Comparison of ENCODE assay signal across 15 cellular contexts in the genomic region with DNA sequence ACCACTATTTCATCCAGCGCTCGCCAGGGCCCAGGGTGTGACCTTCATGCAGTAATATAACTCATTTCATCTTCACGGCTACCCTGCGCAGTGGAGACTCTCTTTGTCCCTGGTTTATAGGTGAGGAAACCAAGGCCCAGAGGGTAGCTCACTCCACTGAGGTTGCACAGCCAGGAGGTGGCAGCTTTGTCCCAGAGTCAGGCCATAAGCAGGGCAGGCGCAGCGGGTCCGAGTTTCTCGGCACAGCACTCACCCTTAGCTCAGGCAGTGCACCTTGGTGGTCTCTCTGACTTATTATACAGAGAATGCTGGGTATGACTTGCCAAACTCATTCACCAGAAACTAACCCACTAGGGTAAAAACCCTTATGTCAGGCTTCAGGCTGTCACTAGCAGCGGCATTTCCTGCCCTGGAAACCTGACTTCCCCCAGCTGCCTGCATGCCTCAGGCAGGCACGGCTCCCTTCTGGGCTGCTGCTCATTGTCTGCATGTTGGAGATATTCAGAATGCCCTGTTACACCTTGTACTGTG. TPM values are rescaled to one million over a fixed set of nuclear protein-coding genes. Genes with fewer than 3 reads are reported as not detected.
A peak's percentile ranks its signal among the peaks of the same experiment; 100 is the strongest.
DNase-seq lines count a peak whose midpoint lies in the region; FAIRE-seq and TF ChIP-seq lines count a peak whose summit lies in the region.
"Had no signal": no experiment of that assay in that cellular context is flagged by ENCODE, and none has a peak within 500 bp of the region (broad histone marks: within the 10 kb centered on the region; RNA-seq: fewer than 3 reads in every experiment).

No MANE protein-coding gene starts in this region.

- CTCF ChIA-PET in H1 (lab: Charles Lee; ENCODE audit: partially characterized antibody), result interaction anchor here (0.6 to 7.5 kb wide), 17 partner anchors 10 to 179 kb away, joined by 3 to 58 read pairs (median 3); a partner anchor contains a TSS

- peaks cover 15% of the 10 kb centered on the region for H3K4me1 Mint-ChIP-seq in T-helper 1 cell treated with Interleukin-12 subunit alpha and Interleukin-12 subunit beta and Interleukin-4 antibody, amounts not matched to agents 30 μg/mL and 1 μg/mL, for 36 hours (ENCODE audit: low read depth)
- H3K4me1 Mint-ChIP-seq in neural crest cell, result peaks cover 21% of the 10 kb centered on the region

- H2BK120ac ChIP-seq in H1 (replicated peaks; ENCODE audit: low read depth, low read length), result no peak overlapping the region

- H3K27ac Mint-ChIP-seq in T-helper 1 cell treated with Interleukin-12 subunit alpha and Interleukin-12 subunit beta and Interleukin-4 antibody, amounts not matched to agents 30 μg/mL and 1 μg/mL, for 36 hours, result peak overlapping the region; percentile 42
- H3K27ac Mint-ChIP-seq in neural crest cell (ENCODE audit: unreplicated experiment), result peak overlapping the region; percentile 35
- H3K27ac Mint-ChIP-seq: neural progenitor cell had no signal

- peaks cover 10% of the 10 kb centered on the region for H3K36me3 Mint-ChIP-seq in T-helper 1 cell treated with Interleukin-12 subunit alpha and Interleukin-12 subunit beta and Interleukin-4 antibody, amounts not matched to agents 30 μg/mL and 1 μg/mL, for 36 hours (ENCODE audit: low read depth)
- peaks cover 4% of the 10 kb centered on the region for H3K36me3 Mint-ChIP-seq in neural crest cell (ENCODE audit: low read depth)

- H3K23me2 ChIP-seq in H1 (ENCODE audit: low read depth, low read length), result no peaks in the 10 kb centered on the region

- no peak overlapping the region for H3K4me3 Mint-ChIP-seq in T-helper 1 cell treated with Interleukin-12 subunit alpha and Interleukin-12 subunit beta and Interleukin-4 antibody, amounts not matched to agents 30 μg/mL and 1 μg/mL, for 36 hours
- H3K4me3 Mint-ChIP-seq in neural crest cell, result no peak overlapping the region
- H3K4me3 Mint-ChIP-seq: neural progenitor cell had no signal

- peaks cover 2 to 24% (median 14%) of the 10 kb centered on the region in 4 experiments; a peak in 7 of 8 replicates for H3K36me3 ChIP-seq in H1 (ENCODE audit: control insufficient read depth in 2 of 4, insufficient read depth in 4 of 4, low read length in 3 of 4)

- peak overlapping the region in 1 of 4 experiments; percentile 13; a peak in 2 of 7 replicates for H3K9ac ChIP-seq in H1 (replicated peaks in 1 of 4; ENCODE audit: extremely low read depth in 1 of 4, low read depth in 3 of 4, low read length in 3 of 4)
- H3K9ac ChIP-seq: neural progenitor cell had no signal

- peak overlapping the region; percentile 67 for H2BK5ac ChIP-seq in H1 (ENCODE audit: low read depth, low read length)

- H3K79me1 ChIP-seq in H1 (ENCODE audit: low read depth, low read length), result peaks cover 16% of the 10 kb centered on the region

- peak overlapping the region; percentile 44 for H3K4ac ChIP-seq in H1 (replicated peaks; ENCODE audit: insufficient read length, low read depth, low read length)

- no peak overlapping the region; the same call in 1 of the 2 replicates for H3K18ac ChIP-seq in H1 (ENCODE audit: extremely low read depth, low read length)

- no peak overlapping the region for H3K27ac ChIP-seq in H1 (ENCODE audit: low read depth, low read length)
- H3K27ac ChIP-seq: hepatocyte had no signal

- peak; percentile 18 to 28; a peak in 2 of 4 replicates for TF ChIP-seq RAD21 in H1 (IDR thresholded peaks at IDR 0.05 in 1 of 2, conservative IDR thresholded peaks at IDR 0.05 in 1 of 2; ENCODE audit: low read depth in 2 of 2, low read length in 2 of 2)

- no peaks in the 10 kb centered on the region for H3K9me3 Mint-ChIP-seq in T-helper 1 cell treated with Interleukin-12 subunit alpha and Interleukin-12 subunit beta and Interleukin-4 antibody, amounts not matched to agents 30 μg/mL and 1 μg/mL, for 36 hours
- no peaks in the 10 kb centered on the region for H3K9me3 Mint-ChIP-seq in neural crest cell
- H3K9me3 Mint-ChIP-seq: neural progenitor cell had no signal

- DNase-seq in activated CD4-positive, alpha-beta T cell treated with anti-CD3 and anti-CD28 coated beads for 48 hours, result peak; percentile 9
- DNase-seq in activated CD4-positive, alpha-beta T cell treated with anti-CD3 and anti-CD28 coated beads, Interleukin-2, amount 50 U/mL, for 1 hour, result no peak
- DNase-seq in H1 (ENCODE audit: low read depth in 1 of 2, low spot score in 2 of 2) (no peak), neural crest cell (ENCODE audit: low read depth, low spot score) (no peak), COR-L47 (lab: John Stamatoyannopoulos, UW) (no peak), SKM-1 (lab: John Stamatoyannopoulos, UW; ENCODE audit: unreplicated experiment) (no peak), DMS 273 (lab: John Stamatoyannopoulos, UW; ENCODE audit: unreplicated experiment) (no peak)
- DNase-seq: ACHN, NCI-H1048, NCI-H510A had no signal

- no peak overlapping the region for H4K8ac ChIP-seq in H1 (ENCODE audit: extremely low read depth, insufficient read depth, low read length)

- POLR2A ChIA-PET in H1 (lab: Charles Lee; ENCODE audit: partially characterized antibody), result interaction anchor here (1.1 to 2.0 kb wide), 7 partner anchors 11 to 24 kb away, joined by 3 to 8 read pairs (median 4); no protein-coding TSS in a partner anchor

- no peak overlapping the region for H2BK15ac ChIP-seq in H1 (ENCODE audit: low read length)

- H3K23ac ChIP-seq in H1 (ENCODE audit: insufficient read length), result no peak overlapping the region

- no peaks in the 10 kb centered on the region for H3K27me3 ChIP-seq in H1 (replicated peaks in 1 of 4; ENCODE audit: control insufficient read depth in 3 of 4, extremely low read depth in 1 of 4, insufficient read depth in 3 of 4, low read length in 3 of 4)
- H3K27me3 ChIP-seq: hepatocyte, neural progenitor cell had no signal

- H4K20me1 ChIP-seq in H1 (replicated peaks in 1 of 2; ENCODE audit: control insufficient read depth in 1 of 2, insufficient read depth in 2 of 2, low read length in 2 of 2), result peaks cover 3 to 13% of the 10 kb centered on the region in 2 experiments

- H2BK12ac ChIP-seq in H1 (ENCODE audit: low read depth, low read length), result 0 out of 2 replicates have a peak overlapping the region, but pooled peaks have one; percentile 0

- H4K5ac ChIP-seq in H1 (ENCODE audit: insufficient read length, low read depth, low read length), result no peak overlapping the region

- TF ChIP-seq CTCF in H1 (IDR thresholded peaks at IDR 0.05; ENCODE audit: control extremely low read depth in 1 of 3, insufficient read depth in 1 of 3, low read depth in 1 of 3, low read length in 3 of 3), result peak in 2 of 3 experiments; percentile 17 to 26; a peak in 3 of 4 replicates
- TF ChIP-seq CTCF in neural crest cell (conservative IDR thresholded peaks at IDR 0.05), result no peak

- no peak overlapping the region for H3K14ac ChIP-seq in H1 (ENCODE audit: insufficient read length)

- H2AFZ ChIP-seq in H1 (ENCODE audit: low read length), result no peak overlapping the region
- H2AFZ ChIP-seq: hepatocyte, neural progenitor cell had no signal

- no peaks in the 10 kb centered on the region for H3K9me3 ChIP-seq in H1 (ENCODE audit: insufficient read depth in 2 of 2, low read depth in 1 of 2, low read length in 1 of 2)

- WGBS in H1 (ENCODE audit: extremely low coverage in 1 of 2, insufficient coverage in 1 of 2, insufficient read length in 1 of 2, insufficient replicate concordance in 2 of 2, low coverage in 1 of 2, low lambda C conversion rate in 2 of 2, missing lambda C conversion rate in 1 of 2), 2 experiments, result 92% methylated on average over 10 of the region's 10 CpGs; no CpG with 5 or more reads in 1 of the 2 experiments

- FAIRE-seq in H1 (lab: Jason Lieb, UNC), result no peak

- no peak overlapping the region for H3K4me3 ChIP-seq in H1 (ENCODE audit: extremely low read depth in 1 of 4, insufficient read depth in 2 of 4, low read depth in 3 of 4, low read length in 4 of 4)
- H3K4me3 ChIP-seq: hepatocyte, neural progenitor cell had no signal

- TF ChIP-seq EP300 in H1 (IDR thresholded peaks at IDR 0.05; ENCODE audit: borderline replicate concordance in 1 of 2, low read depth in 2 of 2, low read length in 2 of 2), result no peak

- H3K27me3 Mint-ChIP-seq in T-helper 1 cell treated with Interleukin-12 subunit alpha and Interleukin-12 subunit beta and Interleukin-4 antibody, amounts not matched to agents 30 μg/mL and 1 μg/mL, for 36 hours (ENCODE audit: low read depth), result no peaks in the 10 kb centered on the region
- H3K27me3 Mint-ChIP-seq in neural crest cell (ENCODE audit: low read depth), result no peaks in the 10 kb centered on the region

- TF ChIP-seq POLR2A in H1 (IDR thresholded peaks at IDR 0.05; ENCODE audit: control extremely low read depth in 1 of 2, low read depth in 2 of 2, low read length in 2 of 2), result no peak

- H3K56ac ChIP-seq in H1 (replicated peaks; ENCODE audit: insufficient read length, low read depth, low read length), result no peak overlapping the region

- peak overlapping the region; percentile 5 for H4K91ac ChIP-seq in H1 (replicated peaks; ENCODE audit: insufficient read length, low read length)

- H3K4me1 ChIP-seq in H1 (replicated peaks in 1 of 4; ENCODE audit: control insufficient read depth in 3 of 4, insufficient read depth in 4 of 4, low read length in 3 of 4), result peaks cover 14 to 30% (median 21%) of the 10 kb centered on the region in 4 experiments

- 0 out of 2 replicates have a peak overlapping the region, but pooled peaks have one; percentile 8 for H2AK5ac ChIP-seq in H1 (ENCODE audit: low read depth, low read length)

- no peak overlapping the region; a peak in 1 of 4 replicates for H3K4me2 ChIP-seq in H1 (ENCODE audit: insufficient read depth in 1 of 2, low read depth in 2 of 2, low read length in 2 of 2)
- H3K4me2 ChIP-seq: hepatocyte, neural progenitor cell had no signal

- peaks cover 3 to 58% of the 10 kb centered on the region in 2 experiments; a peak in 3 of 4 replicates for H3K79me2 ChIP-seq in H1 (ENCODE audit: control insufficient read depth in 1 of 2, insufficient read depth in 2 of 2, low read length in 2 of 2)

- no peak overlapping the region for H2BK20ac ChIP-seq in H1 (ENCODE audit: low read length)

RNA-seq across cellular contexts. Expression of a gene that starts 24.5 kb away (rescaled TPM):
- total RNA-seq in H1 (2021; fragmentation: NEBNext Ultra II Directional; extraction: Animal tissue kit (Norgen Biotek cat#: 25700)), result 105 and 112 TPM in 2 replicates
- polyA plus RNA-seq in H1 (2011; rRNA removed), result 156 and 199 TPM in 2 replicates
- polyA plus RNA-seq in H1 (2011; cell fraction: cytosol; rRNA removed), result 191 TPM
- polyA plus RNA-seq in H1 (2011; cell fraction: nucleus; rRNA removed), result 304 TPM
- 103 to 125 TPM (median 114 TPM) in 4 replicates for polyA plus RNA-seq in H1 (2012, experiment 1 of 2)
- 82.0 TPM for polyA plus RNA-seq in H1 (2012, experiment 2 of 2)
- 75.4 TPM for polyA plus RNA-seq in H1 (2013, experiment 1 of 2)
- 69.8 TPM for polyA plus RNA-seq in H1 (2013, experiment 2 of 2)
- polyA minus RNA-seq in H1 (2011; rRNA and poly(A)+ RNA removed), result 133 and 161 TPM in 2 replicates
- 78.8 TPM for polyA minus RNA-seq in H1 (2011; cell fraction: cytosol; rRNA and poly(A)+ RNA removed)
- polyA minus RNA-seq in H1 (2011; cell fraction: nucleus; rRNA and poly(A)+ RNA removed), result 104 TPM
- total RNA-seq in neural crest cell, result 113 and 114 TPM in 2 replicates

RNA-seq across cellular contexts. Expression of a gene that starts 41.9 kb away (rescaled TPM):
- total RNA-seq in H1 (2021; fragmentation: NEBNext Ultra II Directional; extraction: Animal tissue kit (Norgen Biotek cat#: 25700)), result 13.6 and 15.1 TPM in 2 replicates
- 4.9 and 6.6 TPM in 2 replicates for polyA plus RNA-seq in H1 (2011; rRNA removed)
- polyA plus RNA-seq in H1 (2011; cell fraction: cytosol; rRNA removed), result 8.6 TPM
- polyA plus RNA-seq in H1 (2011; cell fraction: nucleus; rRNA removed), result 6.5 TPM
- polyA plus RNA-seq in H1 (2012, experiment 1 of 2), result 10.7 to 12.2 TPM (median 11.4 TPM) in 4 replicates
- 6.5 TPM for polyA plus RNA-seq in H1 (2012, experiment 2 of 2)
- 9.0 TPM for polyA plus RNA-seq in H1 (2013, experiment 1 of 2)
- 9.5 TPM for polyA plus RNA-seq in H1 (2013, experiment 2 of 2)
- polyA minus RNA-seq in H1 (2011; rRNA and poly(A)+ RNA removed), result 5.4 and 5.9 TPM in 2 replicates
- 8.7 TPM for polyA minus RNA-seq in H1 (2011; cell fraction: cytosol; rRNA and poly(A)+ RNA removed)
- 6.8 TPM for polyA minus RNA-seq in H1 (2011; cell fraction: nucleus; rRNA and poly(A)+ RNA removed)
- total RNA-seq in neural crest cell, result 23.9 and 25.1 TPM in 2 replicates
- total RNA-seq: activated CD8-positive, alpha-beta memory T cell treated with anti-CD3 and anti-CD28 coated beads for 36 hours had no signal

RNA-seq across cellular contexts. Expression of a gene that starts 57.3 kb away (rescaled TPM):
- 1.7 and 1.8 TPM in 2 replicates for total RNA-seq in H1 (2021; fragmentation: NEBNext Ultra II Directional; extraction: Animal tissue kit (Norgen Biotek cat#: 25700))
- 0.46 and 0.53 TPM in 2 replicates for polyA plus RNA-seq in H1 (2011; rRNA removed)
- polyA plus RNA-seq in H1 (2011; cell fraction: cytosol; rRNA removed), result 0.48 TPM
- 0.46 TPM for polyA plus RNA-seq in H1 (2011; cell fraction: nucleus; rRNA removed)
- 0.66 to 1.0 TPM (median 0.76 TPM) in 4 replicates for polyA plus RNA-seq in H1 (2012, experiment 1 of 2)
- 0.10 TPM for polyA plus RNA-seq in H1 (2012, experiment 2 of 2)
- 0.57 TPM for polyA plus RNA-seq in H1 (2013, experiment 1 of 2)
- polyA plus RNA-seq in H1 (2013, experiment 2 of 2), result 0.63 TPM
- 0.91 and 1.1 TPM in 2 replicates for polyA minus RNA-seq in H1 (2011; rRNA and poly(A)+ RNA removed)
- polyA minus RNA-seq in H1 (2011; cell fraction: cytosol; rRNA and poly(A)+ RNA removed), result 0.59 TPM
- polyA minus RNA-seq in H1 (2011; cell fraction: nucleus; rRNA and poly(A)+ RNA removed), result 0.50 TPM
- 1.4 and 1.7 TPM in 2 replicates for total RNA-seq in neural crest cell
- total RNA-seq: activated CD8-positive, alpha-beta memory T cell treated with anti-CD3 and anti-CD28 coated beads for 36 hours; subcutaneous adipose tissue had no signal
- polyA plus RNA-seq: hepatocyte had no signal
